8 cellular contexts compared by ENCODE assay signal in the genomic region with DNA sequence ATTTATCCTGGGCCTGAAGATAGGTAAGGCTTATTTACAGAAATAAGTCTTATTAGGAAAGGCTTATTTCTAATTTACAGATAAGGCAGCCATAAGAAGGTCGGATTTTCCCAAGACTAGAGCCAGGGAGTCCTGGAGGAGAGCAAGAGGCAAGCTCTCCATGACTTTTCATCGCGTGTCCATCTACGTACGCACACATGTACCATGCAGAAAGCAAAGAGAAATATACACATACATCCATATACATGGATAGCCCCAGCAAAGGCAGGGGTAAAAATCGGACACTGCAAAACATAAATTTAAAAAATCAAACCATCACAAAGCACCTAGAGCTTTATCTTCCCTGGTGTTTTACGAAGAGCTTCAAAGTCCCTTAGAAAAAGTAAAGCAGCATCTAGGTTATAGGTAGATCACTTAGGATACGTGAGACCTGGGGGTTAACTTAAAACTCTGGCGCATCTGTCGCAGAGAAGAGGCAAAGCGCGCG. TPM values are rescaled to one million over a fixed set of nuclear protein-coding genes. Genes with fewer than 3 reads are reported as not detected.
A peak's percentile ranks its signal among the peaks of the same experiment; 100 is the strongest.
DNase-seq lines count a peak whose midpoint lies in the region; ATAC-seq and TF ChIP-seq lines count a peak whose summit lies in the region.

No MANE protein-coding gene starts in this region.

- peak overlapping the region; percentile 49 for H2AFZ ChIP-seq in smooth muscle cell (ENCODE audit: low read depth)

- peak overlapping the region; percentile 92 for H3K9ac ChIP-seq in smooth muscle cell (ENCODE audit: low read depth)

- H3K4me1 ChIP-seq in smooth muscle cell (ENCODE audit: low read depth), result peaks cover 21% of the 10 kb centered on the region

- H3K4me3 ChIP-seq in iPS-11a (ENCODE audit: low read depth, low read length) (peak overlapping the region; percentile 85), smooth muscle cell (peak overlapping the region; percentile 100)

- no peak for TF ChIP-seq CTCF in smooth muscle cell (IDR thresholded peaks at IDR 0.05; ENCODE audit: borderline replicate concordance, insufficient read depth, poor library complexity, severe bottlenecking)

- no peaks in the 10 kb centered on the region for H3K27me3 ChIP-seq in smooth muscle cell (ENCODE audit: low read depth)

- H3K27ac Mint-ChIP-seq in activated naive CD4-positive, alpha-beta T cell treated with anti-CD3 and anti-CD28 coated beads, Interleukin-2, amount 50 U/mL, for 72 hours, result peak overlapping the region; percentile 92 to 96

- peak overlapping the region; percentile 93 for H3K27ac ChIP-seq in smooth muscle cell (ENCODE audit: low read depth)

- peaks cover 14% of the 10 kb centered on the region for H3F3A ChIP-seq in smooth muscle cell (ENCODE audit: low read depth)

- no peaks in the 10 kb centered on the region for H3K9me3 Mint-ChIP-seq in activated naive CD4-positive, alpha-beta T cell treated with anti-CD3 and anti-CD28 coated beads, Interleukin-2, amount 50 U/mL, for 72 hours

- WGBS in smooth muscle cell (ENCODE audit: low lambda C conversion rate), result 3% methylated on average over 13 of the region's 13 CpGs

- peak; percentile 2 for ATAC-seq in HG03558 (IDR thresholded peaks at IDR 0.05; ENCODE audit: extremely low read depth, unreplicated experiment)
- peak; percentile 1 to 6 for ATAC-seq in activated naive CD4-positive, alpha-beta T cell treated with anti-CD3 and anti-CD28 coated beads, Interleukin-2, amount 50 U/mL, for 72 hours
- ATAC-seq in GM21447 (IDR thresholded peaks at IDR 0.05; ENCODE audit: unreplicated experiment), result no peak

- peaks cover 36% of the 10 kb centered on the region for H4K20me1 ChIP-seq in smooth muscle cell (ENCODE audit: low read depth)

- peak overlapping the region; percentile 87 for H3K4me2 ChIP-seq in smooth muscle cell

- H3K79me2 ChIP-seq in smooth muscle cell (ENCODE audit: low read depth), result peaks cover 38% of the 10 kb centered on the region

- H3K9me3 ChIP-seq in smooth muscle cell (replicated peaks; ENCODE audit: low read depth), result no peaks in the 10 kb centered on the region

- no peaks in the 10 kb centered on the region for H3K36me3 ChIP-seq in smooth muscle cell (ENCODE audit: low read depth)

- peak; percentile 38 for DNase-seq in NCI-H1105 treated with DMSO at 0.1 percent for 48 hours (lab: John Stamatoyannopoulos, UW)
- DNase-seq in NCI-H1105 (lab: John Stamatoyannopoulos, UW), result no peak
- DNase-seq in activated naive CD4-positive, alpha-beta T cell treated with anti-CD3 and anti-CD28 coated beads, Interleukin-2, amount 50 U/mL, for 72 hours (ENCODE audit: low spot score in 2 of 2), result peak in 1 of 2 donors; percentile 7
- DNase-seq in smooth muscle cell (lab: John Stamatoyannopoulos, UW; ENCODE audit: unreplicated experiment), result no peak
- DNase-seq in NCI-H2107 treated with DMSO at 0.1 percent for 48 hours (lab: John Stamatoyannopoulos, UW; ENCODE audit: unreplicated experiment), result no peak

- H3K36me3 Mint-ChIP-seq in activated naive CD4-positive, alpha-beta T cell treated with anti-CD3 and anti-CD28 coated beads, Interleukin-2, amount 50 U/mL, for 72 hours, result peaks cover 4 to 6% of the 10 kb centered on the region in 2 donors

RNA-seq across cellular contexts. Expression of gene ZRANB1, which starts 25.8 kb away (rescaled TPM):
- 10 to 100 TPM; 10.4 to 12.3 TPM for total RNA-seq in activated naive CD4-positive, alpha-beta T cell treated with anti-CD3 and anti-CD28 coated beads, Interleukin-2, amount 50 U/mL, for 72 hours
- total RNA-seq in smooth muscle cell, result 24.1 and 30.2 TPM in 2 replicates
- polyA plus RNA-seq in smooth muscle cell, result 7.5 and 8.2 TPM in 2 replicates
